ENCODE assay signal across 22 cellular contexts in genomic region chr17:74330446-74330845, GRCh38. TPM values are rescaled to one million over a fixed set of nuclear protein-coding genes. Genes with fewer than 3 reads are reported as not detected.
"Had no signal": no experiment of that assay in that cellular context is flagged by ENCODE, and none has a peak within 500 bp of the region (broad histone marks: within the 10 kb centered on the region; RNA-seq: fewer than 3 reads in every experiment).

No MANE protein-coding gene starts in this region.

- H3K9ac ChIP-seq: neural progenitor cell, parathyroid adenoma had no signal

- DNase-seq: activated CD4-positive, alpha-beta T cell treated with anti-CD3 and anti-CD28 coated beads, Interleukin-2, amount 10 ng/mL, durations not matched to agents 7 days and 5 days; activated CD4-positive, CD25-positive, alpha-beta regulatory T cell; activated CD8-positive, alpha-beta memory T cell treated with anti-CD3 and anti-CD28 coated beads for 24 hours; activated naive CD4-positive, alpha-beta T cell treated with Interleukin-2 at 50 U/mL for 16 hours; effector CD4-positive, alpha-beta T cell; left colon; lower lobe of right lung; stimulated activated CD4-positive, alpha-beta T cell treated with anti-CD3 and anti-CD28 coated beads, Interleukin-15, amount 100 ng/mL, for 24 hours; stimulated activated CD4-positive, alpha-beta T cell treated with anti-CD3 and anti-CD28 coated beads, Interleukin-4, amount 100 ng/mL, for 1 hour; stimulated activated naive B cell treated with anti-CD40 and anti-IgM and Interleukin-4, amounts not matched to agents 10 μg/mL and 1 μg/mL and 100 μg/mL, for 72 hours; upper lobe of right lung had no signal

- H3K4me1 ChIP-seq: parathyroid adenoma had no signal

- H3K36me3 ChIP-seq: esophagus muscularis mucosa, lower lobe of right lung, neural progenitor cell, upper lobe of right lung had no signal

- H3K4me2 ChIP-seq: neural progenitor cell had no signal

- H3K27ac ChIP-seq: esophagus muscularis mucosa, lower lobe of right lung, neural progenitor cell, parathyroid adenoma, upper lobe of right lung had no signal

- H2AFZ ChIP-seq: neural progenitor cell, parathyroid adenoma had no signal

- H3K4me3 ChIP-seq: esophagus muscularis mucosa, lower lobe of right lung, neural progenitor cell, upper lobe of right lung had no signal

- H3K9me3 ChIP-seq: lower lobe of right lung, upper lobe of right lung had no signal

- ATAC-seq: activated T-helper 17 cell treated with anti-CD3 and anti-CD28 coated beads, Interleukin-2, amount 50 U/mL, for 72 hours; left colon; lower lobe of right lung; stimulated activated naive B cell treated with anti-CD40 and anti-IgM and Interleukin-4, amounts not matched to agents 10 μg/mL and 1 μg/mL and 100 μg/mL, for 72 hours; upper lobe of right lung had no signal

RNA-seq across cellular contexts. Expression of gene KIF19, which starts 4.4 kb away (rescaled TPM):
- total RNA-seq: astrocyte, bronchial epithelial cell, mesothelial cell of epicardium, myocyte had no signal

RNA-seq across cellular contexts. Expression of gene BTBD17, which starts 31.2 kb away (rescaled TPM):
- total RNA-seq: activated CD4-positive, alpha-beta T cell treated with anti-CD3 and anti-CD28 coated beads, Interleukin-2, amount 10 ng/mL, durations not matched to agents 7 days and 5 days; activated T-helper 17 cell treated with anti-CD3 and anti-CD28 coated beads, Interleukin-2, amount 50 U/mL, for 72 hours; astrocyte; bronchial epithelial cell; lower lobe of right lung; myocyte; skeletal muscle tissue; subcutaneous adipose tissue; T-helper 2 cell treated with Interferon-gamma antibody and Interleukin-4, amounts not matched to agents 100 ng/mL and 5 ng/mL, for 36 hours; upper lobe of right lung had no signal

RNA-seq across cellular contexts. Expression of gene GPR142, which starts 36.9 kb away (rescaled TPM):
- total RNA-seq: activated CD4-positive, alpha-beta T cell treated with anti-CD3 and anti-CD28 coated beads, Interleukin-2, amount 10 ng/mL, durations not matched to agents 7 days and 5 days; activated T-helper 17 cell treated with anti-CD3 and anti-CD28 coated beads, Interleukin-2, amount 50 U/mL, for 72 hours; astrocyte; bronchial epithelial cell; lower lobe of right lung; mesothelial cell of epicardium; myocyte; skeletal muscle tissue; T-helper 2 cell treated with Interferon-gamma antibody and Interleukin-4, amounts not matched to agents 100 ng/mL and 5 ng/mL, for 36 hours; upper lobe of right lung had no signal

RNA-seq across cellular contexts. Expression of gene DNAI2, which starts 56.4 kb away (rescaled TPM):
- total RNA-seq: astrocyte, bronchial epithelial cell, esophagus muscularis mucosa, left colon, mesothelial cell of epicardium, myocyte, skeletal muscle tissue, subcutaneous adipose tissue, upper lobe of right lung had no signal
